ENCODE assay signal across 8 cellular contexts in the genomic region with DNA sequence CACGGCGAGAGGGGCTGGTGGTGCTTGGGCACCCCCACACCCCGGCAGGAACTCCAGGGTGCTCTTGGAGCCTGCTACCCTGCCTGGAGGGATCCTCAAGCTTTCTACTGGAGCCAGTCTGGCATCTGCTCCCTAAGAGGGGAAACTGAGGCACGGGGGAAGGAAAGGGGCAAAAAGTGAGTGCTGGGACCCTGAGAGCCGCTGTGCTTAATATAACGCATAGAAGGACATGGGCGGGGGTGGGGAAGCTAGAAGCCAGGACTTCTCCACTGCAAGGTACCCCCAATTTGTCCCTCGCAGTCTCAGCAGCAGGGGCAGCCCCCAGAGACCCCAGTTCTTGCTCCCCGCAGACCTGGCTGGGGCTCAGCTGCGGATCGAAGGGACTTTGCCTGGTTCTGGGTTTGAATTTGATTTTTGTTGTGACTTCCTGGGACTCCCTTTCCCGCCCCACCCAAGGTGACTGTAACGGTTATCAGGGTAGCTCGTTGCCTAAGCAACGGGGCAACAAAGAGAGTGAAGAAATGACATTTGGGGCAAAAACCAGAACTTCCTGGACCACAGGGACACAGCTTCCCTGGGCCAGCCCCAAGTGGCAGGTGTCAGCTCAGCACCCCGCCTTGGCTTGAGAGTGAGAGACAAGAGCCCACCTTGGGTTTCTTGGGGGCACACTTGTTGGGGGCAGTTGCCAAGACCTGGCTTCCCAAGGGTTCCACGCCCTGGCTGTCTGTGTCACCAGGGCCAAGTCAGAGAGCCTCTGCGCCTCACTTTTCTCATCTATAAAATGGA. TPM values are rescaled to one million over a fixed set of nuclear protein-coding genes. Genes with fewer than 3 reads are reported as not detected.
DNase-seq lines count a peak whose midpoint lies in the region; ATAC-seq and TF ChIP-seq lines count a peak whose summit lies in the region.

No MANE protein-coding gene starts in this region.

- H3K36me3 ChIP-seq in mammary epithelial cell (ENCODE audit: insufficient read depth, low read length) (no peaks in the 10 kb centered on the region), lower lobe of right lung (peaks cover 2% of the 10 kb centered on the region), stomach smooth muscle (ENCODE audit: control insufficient read depth in 2 of 2, insufficient read depth in 2 of 2, low read length in 2 of 2) (no peaks in the 10 kb centered on the region)

- H4K20me1 ChIP-seq in mammary epithelial cell (ENCODE audit: insufficient read depth, low read length): no peaks in the 10 kb centered on the region

- in situ Hi-C loops in mammary epithelial cell (cut with MboI; ENCODE audit: low sequenced_read_pairs in 2 of 2): no loop called here

- BruUV-seq in mammary epithelial cell (replicated peaks; lab: Mats Ljungman, UMichigan): no TSS peak

- H3K9me3 ChIP-seq in mammary epithelial cell (replicated peaks; ENCODE audit: insufficient read depth, low read length) (no peaks in the 10 kb centered on the region), lower lobe of right lung (no peaks in the 10 kb centered on the region), stomach smooth muscle (ENCODE audit: control insufficient read depth in 2 of 2, low read length in 2 of 2) (no peaks in the 10 kb centered on the region)

- H3K4me1 ChIP-seq in mammary epithelial cell (ENCODE audit: insufficient read depth, low read length) (peaks cover 35% of the 10 kb centered on the region), lower lobe of right lung (peaks cover 67% of the 10 kb centered on the region), stomach smooth muscle (ENCODE audit: control insufficient read depth, insufficient read depth, low read length) (peaks cover 52% of the 10 kb centered on the region)

- DNase-seq in DMS53 (lab: John Stamatoyannopoulos, UW) (peak; percentile 78), DMS53 treated with DMSO at 0.1 percent for 48 hours (lab: John Stamatoyannopoulos, UW; ENCODE audit: unreplicated experiment) (no peak), T1000 (lab: John Stamatoyannopoulos, UW) (peak; percentile 32), mammary epithelial cell (peak; percentile 58), lower lobe of right lung (peak; percentile 81), NCI-H2171 (lab: John Stamatoyannopoulos, UW) (no peak), hypothalamus (lab: John Stamatoyannopoulos, UW) (no peak)

- dilution Hi-C loops in mammary epithelial cell (cut with HindIII; ENCODE audit: low sequenced_read_pairs): loop anchor here (5.0 kb wide), 1 partner anchor 40 kb away; no protein-coding TSS in a partner anchor

- WGBS in mammary epithelial cell (ENCODE audit: low coverage, missing lambda C conversion rate): 70% methylated on average over 9 of the region's 18 CpGs

- peak; percentile 73 to 75 for ATAC-seq in lower lobe of right lung

- H2AFZ ChIP-seq in mammary epithelial cell (ENCODE audit: low read depth, low read length): peak overlapping the region; percentile 86

- H3K4me3 ChIP-seq in mammary epithelial cell (replicated peaks in 1 of 3; ENCODE audit: insufficient read depth in 1 of 3, low read depth in 2 of 3, low read length in 3 of 3): peak overlapping the region; percentile 47 to 59 (median 50)
- H3K4me3 ChIP-seq in lower lobe of right lung: peak overlapping the region; percentile 83
- peak overlapping the region; percentile 66 to 83 for H3K4me3 ChIP-seq in stomach smooth muscle (ENCODE audit: low read length in 2 of 2)

- H3K27ac ChIP-seq in mammary epithelial cell (ENCODE audit: insufficient read depth, low read depth, low read length) (peak overlapping the region; percentile 45), lower lobe of right lung (peak overlapping the region; percentile 90), stomach smooth muscle (ENCODE audit: low read length) (peak overlapping the region; percentile 80)

- intact Hi-C loops in mammary epithelial cell (cut with micrococcal nuclease): loop anchor here (2.0 kb wide), 1 partner anchor 25 kb away; no protein-coding TSS in a partner anchor
- intact Hi-C loops in lower lobe of right lung (cut with DNase I): no loop called here

- H3K27me3 ChIP-seq in mammary epithelial cell (ENCODE audit: insufficient read depth, low read length) (no peaks in the 10 kb centered on the region), lower lobe of right lung (ENCODE audit: low read depth) (no peaks in the 10 kb centered on the region), stomach smooth muscle (ENCODE audit: control insufficient read depth in 1 of 2, insufficient read depth in 2 of 2, low read length in 2 of 2) (no peaks in the 10 kb centered on the region)

- peaks cover 21% of the 10 kb centered on the region for H3K79me2 ChIP-seq in mammary epithelial cell (ENCODE audit: insufficient read depth, low read length)

- CTCF ChIA-PET in mammary epithelial cell (lab: Charles Lee; ENCODE audit: low non-redundant PET): no interaction called here

- TF ChIP-seq CTCF in mammary epithelial cell (conservative IDR thresholded peaks at IDR 0.05 in 1 of 2, IDR thresholded peaks at IDR 0.05 in 1 of 2; ENCODE audit: extremely low read depth in 1 of 2, insufficient read depth in 1 of 2, low read depth in 1 of 2, low read length in 2 of 2) (no peak), lower lobe of right lung (IDR thresholded peaks at IDR 0.05) (no peak)

- H3K4me2 ChIP-seq in mammary epithelial cell (ENCODE audit: insufficient read depth, low read depth, low read length): peak overlapping the region; percentile 84

- H3K9ac ChIP-seq in mammary epithelial cell (ENCODE audit: insufficient read depth, low read length): peak overlapping the region; percentile 72
- H3K9ac ChIP-seq in stomach smooth muscle (ENCODE audit: low read length in 2 of 2): peak overlapping the region; percentile 78 to 80

RNA-seq across cellular contexts. Expression of a gene that starts 0.6 kb away (rescaled TPM):
- 10 to 100 TPM; 19.3 to 35.4 TPM for total RNA-seq in mammary epithelial cell
- 17.5 TPM for polyA plus RNA-seq in mammary epithelial cell
- 26.7 TPM for polyA minus RNA-seq in mammary epithelial cell
- total RNA-seq in lower lobe of right lung: 239 TPM

RNA-seq across cellular contexts. Expression of a gene that starts 37.3 kb away (rescaled TPM):
- total RNA-seq in mammary epithelial cell (10 to 100 TPM; 34.0 to 74.4 TPM), lower lobe of right lung (59.3 TPM)
- polyA plus RNA-seq in mammary epithelial cell: 108 TPM
- 67.1 TPM for polyA minus RNA-seq in mammary epithelial cell

RNA-seq across cellular contexts. Expression of a gene that starts 51.2 kb away (rescaled TPM):
- total RNA-seq in mammary epithelial cell (10 to 100 TPM; 26.3 to 43.3 TPM), lower lobe of right lung (147 TPM)
- 8.3 TPM for polyA plus RNA-seq in mammary epithelial cell
- 14.9 TPM for polyA minus RNA-seq in mammary epithelial cell

Comparison
In these comparisons a context has a peak if more than half of its experiments do, and no peak if none do; other contexts are left out.
1. DNase-seq: peak in DMS53 (single experiment), T1000 (single experiment), mammary epithelial cell (single experiment) and lower lobe of right lung (single experiment); none in DMS53 treated with DMSO at 0.1 percent for 48 hours (single experiment), NCI-H2171 (single experiment) and hypothalamus (0 of 51).
2. Peak in every context shown above with its lines, with median percentiles within 50 percentile points of each other: H3K27ac ChIP-seq and H3K4me3 ChIP-seq.